ENCODE assay signal across 1 cellular context in genomic region chr12:79296871-79297270, GRCh38.
TF ChIP-seq lines count a peak whose summit lies in the region.

No MANE protein-coding gene starts in this region.

TF ChIP-seq in A549, 52 proteins besides CTCF, POLR2A, EP300 and RAD21 (continued from another document):
- no peak for TF ChIP-seq ELK1 (IDR thresholded peaks at IDR 0.05; ENCODE audit: low read depth, low read length)
